29 cellular contexts compared by ENCODE assay signal in genomic region chr10:99849525-99849924, GRCh38.
DNase-seq lines count a peak whose midpoint lies in the region; TF ChIP-seq lines count a peak whose summit lies in the region.
"Had no signal": no experiment of that assay in that cellular context is flagged by ENCODE, and none has a peak within 500 bp of the region (broad histone marks: within the 10 kb centered on the region; RNA-seq: fewer than 3 reads in every experiment).

No MANE protein-coding gene starts in this region.

- POLR2A ChIA-PET in A673 (lab: Charles Lee; ENCODE audit: low non-redundant PET), result no interaction called here

- H3K4me3 Mint-ChIP-seq in endothelial cell (ENCODE audit: unreplicated experiment), result no peak overlapping the region
- H3K4me3 Mint-ChIP-seq in T-helper 2 cell treated with Interferon-gamma antibody and Interleukin-4, amounts not matched to agents 5 μg/mL and 100 μg/mL, for 36 hours, result no peak overlapping the region
- H3K4me3 Mint-ChIP-seq: activated naive CD8-positive, alpha-beta T cell treated with anti-CD3 and anti-CD28 coated beads for 36 hours; CD8-positive, alpha-beta memory T cell; mesothelial cell of epicardium; naive thymus-derived CD4-positive, alpha-beta T cell had no signal

- peak; percentile 78 for DNase-seq in A673 (ENCODE audit: low spot score)
- DNase-seq in endothelial cell (ENCODE audit: low spot score), result no peak
- no peak for DNase-seq in NOMO-1 treated with DMSO at 0.1 percent for 48 hours (lab: John Stamatoyannopoulos, UW; ENCODE audit: unreplicated experiment)
- DNase-seq in AG08395 (ENCODE audit: low spot score), result no peak
- no peak for DNase-seq in activated naive CD4-positive, alpha-beta T cell (lab: John Stamatoyannopoulos, UW)
- DNase-seq in T-helper 2 cell treated with Interferon-gamma antibody and Interleukin-4, amounts not matched to agents 5 μg/mL and 100 μg/mL, for 36 hours (ENCODE audit: low spot score), result no peak
- DNase-seq: activated effector memory CD4-positive, alpha-beta T cell treated with Interleukin-2 at 50 U/mL for 16 hours; activated naive CD8-positive, alpha-beta T cell treated with anti-CD3 and anti-CD28 coated beads for 36 hours; anterior cingulate cortex; CD8-positive, alpha-beta memory T cell; hypothalamus; islet precursor cell; left ventricle myocardium superior; MM.1S; naive thymus-derived CD4-positive, alpha-beta T cell; NCI-H1105 treated with DMSO at 0.1 percent for 48 hours; NCI-H2029; NCI-H524; NK-92 treated with Interleukin-12 subunit alpha and Interleukin-12 subunit beta, amount 100 ng/mL, for 24 hours; nucleus accumbens; PC-9; Right ventricle myocardium superior; stimulated activated CD4-positive, alpha-beta T cell treated with anti-CD3 and anti-CD28 coated beads, Interleukin-4, amount 100 ng/mL, for 24 hours; tibial artery had no signal

- 41% methylated on average over 2 of the region's 2 CpGs for WGBS in liver

- H3K27me3 Mint-ChIP-seq in endothelial cell (ENCODE audit: unreplicated experiment), result peaks cover 2% of the 10 kb centered on the region
- H3K27me3 Mint-ChIP-seq in T-helper 2 cell treated with Interferon-gamma antibody and Interleukin-4, amounts not matched to agents 5 μg/mL and 100 μg/mL, for 36 hours (ENCODE audit: low read depth), result peaks cover 6% of the 10 kb centered on the region
- H3K27me3 Mint-ChIP-seq: activated naive CD8-positive, alpha-beta T cell treated with anti-CD3 and anti-CD28 coated beads for 36 hours had no signal

- H3K9me3 Mint-ChIP-seq in endothelial cell (ENCODE audit: unreplicated experiment), result no peaks in the 10 kb centered on the region
- H3K9me3 Mint-ChIP-seq in T-helper 2 cell treated with Interferon-gamma antibody and Interleukin-4, amounts not matched to agents 5 μg/mL and 100 μg/mL, for 36 hours, result no peaks in the 10 kb centered on the region
- H3K9me3 Mint-ChIP-seq: activated naive CD8-positive, alpha-beta T cell treated with anti-CD3 and anti-CD28 coated beads for 36 hours; CD8-positive, alpha-beta memory T cell had no signal

- H3K36me3 ChIP-seq in A673 (ENCODE audit: insufficient read depth, low read length, poor library complexity, severe bottlenecking) (no peaks in the 10 kb centered on the region), HUES6 (ENCODE audit: control insufficient read depth, insufficient read depth, low read length) (no peaks in the 10 kb centered on the region), liver (ENCODE audit: control insufficient read depth in 4 of 4, insufficient read depth in 3 of 4, low read depth in 1 of 4, low read length in 3 of 4) (peaks cover 9 to 61% (median 48%) of the 10 kb centered on the region in 4 donors)
- H3K36me3 ChIP-seq: breast epithelium, prostate gland, tibial artery had no signal

- peak in 1 of 2 donors; percentile 21 for TF ChIP-seq RAD21 in liver (IDR thresholded peaks at IDR 0.05)

- H3K9ac ChIP-seq in HUES6 (ENCODE audit: low read length) (peak overlapping the region; percentile 52), liver (ENCODE audit: low read depth in 1 of 2, low read length in 2 of 2) (no peak overlapping the region)

- H3K9me3 ChIP-seq in A673 (ENCODE audit: low read depth, low read length, poor library complexity, severe bottlenecking) (no peaks in the 10 kb centered on the region), HUES6 (ENCODE audit: control insufficient read depth, insufficient read depth, low read depth, low read length) (no peaks in the 10 kb centered on the region), liver (ENCODE audit: control insufficient read depth in 4 of 4, low read length in 3 of 4) (no peaks in the 10 kb centered on the region)
- H3K9me3 ChIP-seq: breast epithelium, prostate gland, tibial artery had no signal

- H3K4me1 Mint-ChIP-seq in endothelial cell (ENCODE audit: unreplicated experiment), result peaks cover 21% of the 10 kb centered on the region
- H3K4me1 Mint-ChIP-seq in T-helper 2 cell treated with Interferon-gamma antibody and Interleukin-4, amounts not matched to agents 5 μg/mL and 100 μg/mL, for 36 hours (ENCODE audit: low read depth), result peaks cover 7% of the 10 kb centered on the region

- H3K27ac Mint-ChIP-seq in endothelial cell (ENCODE audit: unreplicated experiment), result peak overlapping the region; percentile 79
- no peak overlapping the region for H3K27ac Mint-ChIP-seq in T-helper 2 cell treated with Interferon-gamma antibody and Interleukin-4, amounts not matched to agents 5 μg/mL and 100 μg/mL, for 36 hours
- H3K27ac Mint-ChIP-seq: activated naive CD8-positive, alpha-beta T cell treated with anti-CD3 and anti-CD28 coated beads for 36 hours; CD8-positive, alpha-beta memory T cell; mesothelial cell of epicardium; naive thymus-derived CD4-positive, alpha-beta T cell had no signal

- H3K36me3 Mint-ChIP-seq in endothelial cell (ENCODE audit: low read depth, unreplicated experiment), result no peaks in the 10 kb centered on the region
- H3K36me3 Mint-ChIP-seq in T-helper 2 cell treated with Interferon-gamma antibody and Interleukin-4, amounts not matched to agents 5 μg/mL and 100 μg/mL, for 36 hours (ENCODE audit: low read depth), result no peaks in the 10 kb centered on the region
- H3K36me3 Mint-ChIP-seq: mesothelial cell of epicardium had no signal

- no TSS peak for BruUV-seq in A673 (replicated peaks; lab: Mats Ljungman, UMichigan)

- H3K27ac ChIP-seq in A673 (ENCODE audit: low read depth, low read length, poor library complexity, severe bottlenecking) (peak overlapping the region; percentile 47), HUES6 (ENCODE audit: low read depth, low read length) (peak overlapping the region; percentile 91), liver (ENCODE audit: low read depth in 1 of 2, low read length in 2 of 2) (peak overlapping the region; percentile 6 to 19)
- H3K27ac ChIP-seq: breast epithelium, PC-9, prostate gland, tibial artery had no signal

- peaks cover 23% of the 10 kb centered on the region for H3K4me1 ChIP-seq in A673 (ENCODE audit: insufficient read depth, low read length, poor library complexity, severe bottlenecking)
- H3K4me1 ChIP-seq in HUES6 (ENCODE audit: control insufficient read depth, insufficient read depth, low read length), result peaks cover 68% of the 10 kb centered on the region
- peaks cover 5 to 31% (median 25%) of the 10 kb centered on the region in 4 donors for H3K4me1 ChIP-seq in liver (ENCODE audit: control insufficient read depth in 4 of 4, insufficient read depth in 4 of 4, low read length in 3 of 4)
- H3K4me1 ChIP-seq: breast epithelium, prostate gland had no signal

- H3K27me3 ChIP-seq in A673 (replicated peaks; ENCODE audit: insufficient read depth, low read depth, low read length, poor library complexity), result no peaks in the 10 kb centered on the region
- H3K27me3 ChIP-seq in HUES6 (ENCODE audit: control insufficient read depth, insufficient read depth, low read length), result peaks cover 6% of the 10 kb centered on the region; the same call in 1 of the 2 replicates
- H3K27me3 ChIP-seq in liver (ENCODE audit: control insufficient read depth in 4 of 4, insufficient read depth in 4 of 4, low read length in 3 of 4), result no peaks in the 10 kb centered on the region
- H3K27me3 ChIP-seq: breast epithelium, tibial artery had no signal

- H3K4me3 ChIP-seq in A673 (ENCODE audit: low read depth, low read length, poor library complexity, severe bottlenecking), result no peak overlapping the region
- H3K4me3 ChIP-seq in HUES6 (ENCODE audit: low read depth, low read length), result peak overlapping the region; percentile 29
- no peak overlapping the region for H3K4me3 ChIP-seq in liver (ENCODE audit: low read depth in 1 of 3, low read length in 3 of 3)
- H3K4me3 ChIP-seq: breast epithelium, PC-9, prostate gland, tibial artery had no signal

- CTCF ChIA-PET in A673 (lab: Charles Lee), result interaction anchor here (0.6 to 1.1 kb wide), 2 partner anchors 196 to 487 kb away, joined by 3 to 10 read pairs; no protein-coding TSS in a partner anchor

- intact Hi-C loops in A673 (cut with micrococcal nuclease; ENCODE audit: unreplicated experiment), result loop anchor here (5.0 to 10.0 kb wide), 7 partner anchors 115 to 668 kb away; partner anchors contain the start of genes DNMBP, ERLIN1 and SEC31B

- no peak for TF ChIP-seq CTCF in A673 (conservative IDR thresholded peaks at IDR 0.05; ENCODE audit: low read depth, low read length)
- TF ChIP-seq CTCF in endothelial cell (IDR thresholded peaks at IDR 0.05; ENCODE audit: unreplicated experiment), result no peak
- no peak for TF ChIP-seq CTCF in liver (IDR thresholded peaks at IDR 0.05; ENCODE audit: low read depth, low read length, missing input control)

TF ChIP-seq in liver, 16 proteins besides CTCF, POLR2A, EP300 and RAD21 (continues in another document):
- TF ChIP-seq FOXA1 (IDR thresholded peaks at IDR 0.05) (no peak), YY1 (IDR thresholded peaks at IDR 0.05) (peak; percentile 28), SP1 (IDR thresholded peaks at IDR 0.05) (peak; percentile 74), FOXA2 (IDR thresholded peaks at IDR 0.05) (peak; percentile 77), EGR1 (IDR thresholded peaks at IDR 0.05; ENCODE audit: low read depth in 2 of 2) (peak in 1 of 2 donors; percentile 5), TAF1 (conservative IDR thresholded peaks at IDR 0.05) (no peak)
- TF ChIP-seq, protein P1, sequence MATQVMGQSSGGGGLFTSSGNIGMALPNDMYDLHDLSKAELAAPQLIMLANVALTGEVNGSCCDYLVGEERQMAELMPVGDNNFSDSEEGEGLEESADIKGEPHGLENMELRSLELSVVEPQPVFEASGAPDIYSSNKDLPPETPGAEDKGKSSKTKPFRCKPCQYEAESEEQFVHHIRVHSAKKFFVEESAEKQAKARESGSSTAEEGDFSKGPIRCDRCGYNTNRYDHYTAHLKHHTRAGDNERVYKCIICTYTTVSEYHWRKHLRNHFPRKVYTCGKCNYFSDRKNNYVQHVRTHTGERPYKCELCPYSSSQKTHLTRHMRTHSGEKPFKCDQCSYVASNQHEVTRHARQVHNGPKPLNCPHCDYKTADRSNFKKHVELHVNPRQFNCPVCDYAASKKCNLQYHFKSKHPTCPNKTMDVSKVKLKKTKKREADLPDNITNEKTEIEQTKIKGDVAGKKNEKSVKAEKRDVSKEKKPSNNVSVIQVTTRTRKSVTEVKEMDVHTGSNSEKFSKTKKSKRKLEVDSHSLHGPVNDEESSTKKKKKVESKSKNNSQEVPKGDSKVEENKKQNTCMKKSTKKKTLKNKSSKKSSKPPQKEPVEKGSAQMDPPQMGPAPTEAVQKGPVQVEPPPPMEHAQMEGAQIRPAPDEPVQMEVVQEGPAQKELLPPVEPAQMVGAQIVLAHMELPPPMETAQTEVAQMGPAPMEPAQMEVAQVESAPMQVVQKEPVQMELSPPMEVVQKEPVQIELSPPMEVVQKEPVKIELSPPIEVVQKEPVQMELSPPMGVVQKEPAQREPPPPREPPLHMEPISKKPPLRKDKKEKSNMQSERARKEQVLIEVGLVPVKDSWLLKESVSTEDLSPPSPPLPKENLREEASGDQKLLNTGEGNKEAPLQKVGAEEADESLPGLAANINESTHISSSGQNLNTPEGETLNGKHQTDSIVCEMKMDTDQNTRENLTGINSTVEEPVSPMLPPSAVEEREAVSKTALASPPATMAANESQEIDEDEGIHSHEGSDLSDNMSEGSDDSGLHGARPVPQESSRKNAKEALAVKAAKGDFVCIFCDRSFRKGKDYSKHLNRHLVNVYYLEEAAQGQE (IDR thresholded peaks at IDR 0.05), result no peak

Comparison
In these comparisons a context has a peak if more than half of its experiments do, and no peak if none do; other contexts are left out.
1. H3K27ac ChIP-seq: peak in every context shown above with its lines; median percentile 91 in HUES6; 47 in A673; 12 in liver.